1 cellular context compared by ENCODE assay signal in genomic region chr14:54355698-54356097, GRCh38.
TF ChIP-seq lines count a peak whose summit lies in the region.

No MANE protein-coding gene starts in this region.

TF ChIP-seq in SK-N-SH treated with all-trans-retinoic acid at 6 μM for 48 hours, 23 proteins besides CTCF, POLR2A, EP300 and RAD21:
- TF ChIP-seq, protein P1, sequence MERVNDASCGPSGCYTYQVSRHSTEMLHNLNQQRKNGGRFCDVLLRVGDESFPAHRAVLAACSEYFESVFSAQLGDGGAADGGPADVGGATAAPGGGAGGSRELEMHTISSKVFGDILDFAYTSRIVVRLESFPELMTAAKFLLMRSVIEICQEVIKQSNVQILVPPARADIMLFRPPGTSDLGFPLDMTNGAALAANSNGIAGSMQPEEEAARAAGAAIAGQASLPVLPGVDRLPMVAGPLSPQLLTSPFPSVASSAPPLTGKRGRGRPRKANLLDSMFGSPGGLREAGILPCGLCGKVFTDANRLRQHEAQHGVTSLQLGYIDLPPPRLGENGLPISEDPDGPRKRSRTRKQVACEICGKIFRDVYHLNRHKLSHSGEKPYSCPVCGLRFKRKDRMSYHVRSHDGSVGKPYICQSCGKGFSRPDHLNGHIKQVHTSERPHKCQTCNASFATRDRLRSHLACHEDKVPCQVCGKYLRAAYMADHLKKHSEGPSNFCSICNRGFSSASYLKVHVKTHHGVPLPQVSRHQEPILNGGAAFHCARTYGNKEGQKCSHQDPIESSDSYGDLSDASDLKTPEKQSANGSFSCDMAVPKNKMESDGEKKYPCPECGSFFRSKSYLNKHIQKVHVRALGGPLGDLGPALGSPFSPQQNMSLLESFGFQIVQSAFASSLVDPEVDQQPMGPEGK (CRISPR knock-in tag; IDR thresholded peaks at IDR 0.05; ENCODE audit: borderline replicate concordance), result no peak
- TF ChIP-seq, protein P2, sequence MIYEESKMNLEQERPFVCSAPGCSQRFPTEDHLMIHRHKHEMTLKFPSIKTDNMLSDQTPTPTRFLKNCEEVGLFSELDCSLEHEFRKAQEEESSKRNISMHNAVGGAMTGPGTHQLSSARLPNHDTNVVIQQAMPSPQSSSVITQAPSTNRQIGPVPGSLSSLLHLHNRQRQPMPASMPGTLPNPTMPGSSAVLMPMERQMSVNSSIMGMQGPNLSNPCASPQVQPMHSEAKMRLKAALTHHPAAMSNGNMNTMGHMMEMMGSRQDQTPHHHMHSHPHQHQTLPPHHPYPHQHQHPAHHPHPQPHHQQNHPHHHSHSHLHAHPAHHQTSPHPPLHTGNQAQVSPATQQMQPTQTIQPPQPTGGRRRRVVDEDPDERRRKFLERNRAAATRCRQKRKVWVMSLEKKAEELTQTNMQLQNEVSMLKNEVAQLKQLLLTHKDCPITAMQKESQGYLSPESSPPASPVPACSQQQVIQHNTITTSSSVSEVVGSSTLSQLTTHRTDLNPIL (CRISPR knock-in tag; IDR thresholded peaks at IDR 0.05; ENCODE audit: low read depth), result no peak
- peak; percentile 48 for TF ChIP-seq ISL1 (CRISPR knock-in tag; IDR thresholded peaks at IDR 0.05)
